1 cellular context compared by ENCODE assay signal in the genomic region with DNA sequence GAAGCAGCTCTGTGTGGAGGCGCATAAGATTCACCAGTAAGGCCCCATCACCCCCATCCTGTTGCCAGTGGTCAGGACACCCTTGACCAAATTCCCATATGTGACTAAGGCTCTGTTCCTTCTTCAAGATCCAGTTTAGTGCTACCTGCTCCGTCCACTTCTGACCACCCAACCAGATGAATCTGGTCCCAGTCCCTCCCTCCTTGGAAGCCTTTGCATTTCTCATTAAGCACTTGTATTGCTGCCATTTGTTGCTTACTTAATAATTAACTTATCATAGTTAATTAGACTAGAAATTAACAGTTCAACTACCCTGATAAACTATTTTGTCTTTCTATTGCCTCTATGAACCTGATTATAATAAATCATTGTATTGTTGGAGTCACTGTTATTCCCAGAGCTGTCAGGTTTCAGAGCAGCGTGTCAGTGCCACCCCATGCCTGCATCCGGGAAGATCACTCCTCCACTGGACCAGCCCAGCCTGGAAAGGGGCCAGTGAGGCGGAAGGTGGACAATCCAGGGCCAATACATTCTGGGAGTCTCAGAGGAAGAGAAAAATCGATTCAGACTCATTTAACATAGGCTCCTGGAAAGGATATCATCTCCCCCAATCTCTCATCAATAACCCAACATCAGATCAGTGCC.
TF ChIP-seq lines count a peak whose summit lies in the region.

No MANE protein-coding gene starts in this region.

TF ChIP-seq in GM12878, 131 proteins besides CTCF, POLR2A, EP300 and RAD21:
- TF ChIP-seq, protein P1, sequence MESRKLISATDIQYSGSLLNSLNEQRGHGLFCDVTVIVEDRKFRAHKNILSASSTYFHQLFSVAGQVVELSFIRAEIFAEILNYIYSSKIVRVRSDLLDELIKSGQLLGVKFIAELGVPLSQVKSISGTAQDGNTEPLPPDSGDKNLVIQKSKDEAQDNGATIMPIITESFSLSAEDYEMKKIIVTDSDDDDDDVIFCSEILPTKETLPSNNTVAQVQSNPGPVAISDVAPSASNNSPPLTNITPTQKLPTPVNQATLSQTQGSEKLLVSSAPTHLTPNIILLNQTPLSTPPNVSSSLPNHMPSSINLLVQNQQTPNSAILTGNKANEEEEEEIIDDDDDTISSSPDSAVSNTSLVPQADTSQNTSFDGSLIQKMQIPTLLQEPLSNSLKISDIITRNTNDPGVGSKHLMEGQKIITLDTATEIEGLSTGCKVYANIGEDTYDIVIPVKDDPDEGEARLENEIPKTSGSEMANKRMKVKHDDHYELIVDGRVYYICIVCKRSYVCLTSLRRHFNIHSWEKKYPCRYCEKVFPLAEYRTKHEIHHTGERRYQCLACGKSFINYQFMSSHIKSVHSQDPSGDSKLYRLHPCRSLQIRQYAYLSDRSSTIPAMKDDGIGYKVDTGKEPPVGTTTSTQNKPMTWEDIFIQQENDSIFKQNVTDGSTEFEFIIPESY (IDR thresholded peaks at IDR 0.05): no peak
- no peak for TF ChIP-seq RELA (IDR thresholded peaks at IDR 0.05; ENCODE audit: borderline replicate concordance, partially characterized antibody)
- no peak for TF ChIP-seq ELK1 (IDR thresholded peaks at IDR 0.05; ENCODE audit: low read depth, low read length)
- TF ChIP-seq BCL3 (IDR thresholded peaks at IDR 0.05; ENCODE audit: borderline replicate concordance, insufficient read depth, low read depth, low read length, poor library complexity, severe bottlenecking): no peak
- TF ChIP-seq RBBP5 (conservative IDR thresholded peaks at IDR 0.05): no peak
- no peak for TF ChIP-seq FOXK2 (IDR thresholded peaks at IDR 0.05)
- TF ChIP-seq ESRRA (IDR thresholded peaks at IDR 0.05; ENCODE audit: low read length): no peak
- TF ChIP-seq, protein P2, sequence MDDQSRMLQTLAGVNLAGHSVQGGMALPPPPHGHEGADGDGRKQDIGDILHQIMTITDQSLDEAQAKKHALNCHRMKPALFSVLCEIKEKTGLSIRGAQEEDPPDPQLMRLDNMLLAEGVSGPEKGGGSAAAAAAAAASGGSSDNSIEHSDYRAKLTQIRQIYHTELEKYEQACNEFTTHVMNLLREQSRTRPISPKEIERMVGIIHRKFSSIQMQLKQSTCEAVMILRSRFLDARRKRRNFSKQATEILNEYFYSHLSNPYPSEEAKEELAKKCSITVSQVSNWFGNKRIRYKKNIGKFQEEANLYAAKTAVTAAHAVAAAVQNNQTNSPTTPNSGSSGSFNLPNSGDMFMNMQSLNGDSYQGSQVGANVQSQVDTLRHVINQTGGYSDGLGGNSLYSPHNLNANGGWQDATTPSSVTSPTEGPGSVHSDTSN (IDR thresholded peaks at IDR 0.05; ENCODE audit: insufficient replicate concordance, low read depth, low read length): no peak
- TF ChIP-seq ZNF592 (IDR thresholded peaks at IDR 0.05): no peak
- no peak for TF ChIP-seq TCF7 (IDR thresholded peaks at IDR 0.05; ENCODE audit: borderline replicate concordance)
- TF ChIP-seq EED (IDR thresholded peaks at IDR 0.05; ENCODE audit: low read depth): no peak
- TF ChIP-seq EGR1 (IDR thresholded peaks at IDR 0.05; ENCODE audit: borderline replicate concordance in 1 of 2, low read depth in 2 of 2, low read length in 2 of 2): no peak
- TF ChIP-seq RELB (IDR thresholded peaks at IDR 0.05; ENCODE audit: low read depth): no peak
- no peak for TF ChIP-seq BHLHE40 (IDR thresholded peaks at IDR 0.05; ENCODE audit: borderline replicate concordance in 1 of 2, low read depth in 2 of 2, low read length in 1 of 2)
- no peak for TF ChIP-seq IRF4 (IDR thresholded peaks at IDR 0.05; ENCODE audit: low read depth, low read length)
- no peak for TF ChIP-seq PKNOX1 (IDR thresholded peaks at IDR 0.05)
- no peak for TF ChIP-seq SMAD5 (IDR thresholded peaks at IDR 0.05; ENCODE audit: low read depth)
- TF ChIP-seq CBX5 (IDR thresholded peaks at IDR 0.05; ENCODE audit: low read depth): no peak
- no peak for TF ChIP-seq MTA2 (IDR thresholded peaks at IDR 0.05; ENCODE audit: low read depth)
- no peak for TF ChIP-seq POLR2AphosphoS2 (IDR thresholded peaks at IDR 0.05; ENCODE audit: low read depth, low read length)
TF ChIP-seq in GM12878: peak in this region for 0.
